ENCODE assay signal across 29 cellular contexts in the genomic region with DNA sequence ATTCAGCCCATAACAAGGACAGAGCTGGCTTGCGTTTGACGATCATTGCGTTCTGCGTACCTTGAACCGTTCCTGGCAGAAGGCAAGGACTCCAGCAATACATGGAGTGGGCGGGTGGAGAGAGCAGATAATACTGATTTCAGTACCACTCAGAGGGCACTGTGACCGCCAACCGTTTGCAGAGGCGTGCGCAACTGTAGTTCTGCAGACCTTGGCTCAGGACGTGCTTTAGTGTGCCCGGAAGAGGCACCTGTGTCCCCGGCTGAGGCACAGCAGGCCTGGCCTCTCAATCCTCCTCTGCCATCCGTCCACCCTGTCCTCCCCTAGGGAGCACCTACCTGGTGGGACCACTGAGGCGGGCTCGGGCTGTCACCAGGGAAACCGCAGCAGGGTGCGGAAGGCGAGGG.
"Had no signal": no experiment of that assay in that cellular context is flagged by ENCODE, and none has a peak within 500 bp of the region (broad histone marks: within the 10 kb centered on the region; RNA-seq: fewer than 3 reads in every experiment).

No MANE protein-coding gene starts in this region.

- H3K4me1 ChIP-seq: neural progenitor cell, parathyroid adenoma, psoas muscle, spleen, suprapubic skin, tibial artery, transverse colon, upper lobe of left lung had no signal

- ATAC-seq: naive thymus-derived CD4-positive, alpha-beta T cell; natural killer cell; psoas muscle; right cardiac atrium; sciatic nerve; stimulated activated memory B cell treated with anti-CD40 and anti-IgM and Interleukin-4, amounts not matched to agents 10 μg/mL and 1 μg/mL and 100 μg/mL, for 72 hours; stimulated activated naive CD8-positive, alpha-beta T cell treated with anti-CD3 and anti-CD28 coated beads, Interleukin-15, amount 100 ng/mL, for 72 hours; stimulated activated naive CD8-positive, alpha-beta T cell treated with anti-CD3 and anti-CD28 coated beads, Interleukin-15, Interleukin-2, amounts not matched to agents 100 U/mL and 50 U/mL, for 24 hours had no signal

- FAIRE-seq: urothelium cell line had no signal

- H3K9me3 ChIP-seq: ovary, thoracic aorta, transverse colon, vagina had no signal

- H3K79me2 ChIP-seq: parathyroid adenoma had no signal

- H3K4me3 ChIP-seq: neural progenitor cell, ovary, psoas muscle, skin epidermis, smooth muscle cell, spleen, suprapubic skin, thoracic aorta, tibial artery, transverse colon, upper lobe of left lung, vagina had no signal

- H2AFZ ChIP-seq: neural progenitor cell, parathyroid adenoma had no signal

- H3K4me2 ChIP-seq: neural progenitor cell, smooth muscle cell had no signal

- H3K27me3 ChIP-seq: neural progenitor cell, ovary, spleen, suprapubic skin, tibial artery, transverse colon, upper lobe of left lung, vagina had no signal

- H3K36me3 ChIP-seq: neural progenitor cell, ovary, spleen, suprapubic skin, thoracic aorta, tibial artery, transverse colon, upper lobe of left lung, vagina had no signal

- DNase-seq: naive thymus-derived CD4-positive, alpha-beta T cell; natural killer cell; occipital lobe; posterior cingulate gyrus; psoas muscle; right cardiac atrium; spleen; stimulated activated CD4-positive, alpha-beta T cell treated with anti-CD3 and anti-CD28 coated beads, Interleukin-12 subunit alpha, Interleukin-12 subunit beta, amount 100 ng/mL, for 4 hours; stimulated activated CD4-positive, alpha-beta T cell treated with anti-CD3 and anti-CD28 coated beads, Interleukin-1b, Interleukin-23, amount 100 ng/mL, for 48 hours; stimulated activated CD4-positive, alpha-beta T cell treated with anti-CD3 and anti-CD28 coated beads, Interleukin-4, amount 100 ng/mL, for 1 hour; stimulated activated CD4-positive, alpha-beta T cell treated with anti-CD3 and anti-CD28 coated beads, Interleukin-4, amount 100 ng/mL, for 4 hours; stimulated activated CD8-positive, alpha-beta memory T cell treated with anti-CD3 and anti-CD28 coated beads, Interleukin-4, amount 100 ng/mL, for 48 hours; stimulated activated naive CD4-positive, alpha-beta T cell; stimulated activated naive CD8-positive, alpha-beta T cell treated with anti-CD3 and anti-CD28 coated beads, Interleukin-15, amount 100 ng/mL, for 72 hours; stimulated activated naive CD8-positive, alpha-beta T cell treated with anti-CD3 and anti-CD28 coated beads, Interleukin-15, Interleukin-2, amounts not matched to agents 100 U/mL and 50 U/mL, for 24 hours; tibial artery; transverse colon; upper lobe of left lung had no signal

- H3K9ac ChIP-seq: neural progenitor cell, parathyroid adenoma had no signal

- H3K27ac ChIP-seq: neural progenitor cell, parathyroid adenoma, psoas muscle, skin epidermis, spleen, suprapubic skin, thoracic aorta, tibial artery, transverse colon, upper lobe of left lung, vagina had no signal
